32 cellular contexts compared by ENCODE assay signal in the genomic region with DNA sequence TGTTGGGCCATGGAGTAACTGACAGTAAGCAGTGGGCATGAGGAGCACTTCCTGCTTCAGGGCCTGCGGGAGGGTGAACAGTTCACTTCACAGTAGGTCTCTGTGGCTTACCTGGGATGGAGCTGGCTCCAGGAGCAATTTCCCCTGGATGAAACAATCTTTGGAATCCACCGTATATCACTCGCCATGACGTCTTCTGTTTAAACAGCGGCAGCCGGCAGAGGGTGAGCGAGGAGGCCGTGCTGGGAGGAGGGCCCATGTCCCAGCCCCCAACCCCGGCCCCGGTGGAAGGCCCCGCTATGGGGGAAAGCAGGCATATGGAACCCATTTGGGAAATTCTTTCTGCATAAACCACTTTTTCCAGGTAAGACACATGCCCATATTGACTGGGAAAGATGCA. TPM values are rescaled to one million over a fixed set of nuclear protein-coding genes. Genes with fewer than 3 reads are reported as not detected.
"Had no signal": no experiment of that assay in that cellular context is flagged by ENCODE, and none has a peak within 500 bp of the region (broad histone marks: within the 10 kb centered on the region; RNA-seq: fewer than 3 reads in every experiment).

No MANE protein-coding gene starts in this region.

- H3K27me3 ChIP-seq: breast epithelium, cardiac muscle cell, colonic mucosa had no signal

- DNase-seq: activated B cell treated with CpG ODN at 0.5 μM for 24 hours; activated CD4-positive, alpha-beta T cell treated with anti-CD3 and anti-CD28 coated beads for 48 hours; activated CD4-positive, alpha-beta T cell treated with anti-CD3 and anti-CD28 coated beads, Interleukin-2, amount 50 U/mL, for 1 hour; activated CD4-positive, alpha-beta T cell treated with anti-CD3 and anti-CD28 coated beads, Interleukin-2, amount 50 U/mL, for 48 hours; activated CD8-positive, alpha-beta memory T cell treated with anti-CD3 and anti-CD28 coated beads for 24 hours; activated CD8-positive, alpha-beta T cell treated with anti-CD3 and anti-CD28 coated beads for 36 hours; activated effector memory CD4-positive, alpha-beta T cell treated with anti-CD3 and anti-CD28 coated beads, Interleukin-2, amount 50 U/mL, for 16 hours; activated naive CD4-positive, alpha-beta T cell treated with anti-CD3 and anti-CD28 coated beads for 36 hours; activated naive CD8-positive, alpha-beta T cell treated with anti-CD3 and anti-CD28 coated beads for 36 hours; activated naive CD8-positive, alpha-beta T cell treated with anti-CD3 and anti-CD28 coated beads, Interleukin-2, amount 50 U/mL, for 24 hours; activated T-cell treated with anti-CD3 and anti-CD28 coated beads, Interleukin-2, amount 50 U/mL, for 4 hours; adrenal gland; amygdala; aorta; central memory CD4-positive, alpha-beta T cell; cerebellar nuclear complex; colonic mucosa; effector CD8-positive, alpha-beta T cell; esophagus squamous epithelium; foreskin melanocyte; T-helper 1 cell; T-helper 17 cell; T1000; WERI-Rb-1 had no signal

- H3K36me3 ChIP-seq: adrenal gland, breast epithelium, cardiac muscle cell, colonic mucosa, esophagus squamous epithelium, gastroesophageal sphincter, WERI-Rb-1 had no signal

- ATAC-seq: activated CD4-positive, CD25-positive, alpha-beta regulatory T cell treated with anti-CD3 and anti-CD28 coated beads, Interleukin-2, amount 50 U/mL, for 24 hours; activated CD8-positive, alpha-beta T cell treated with anti-CD3 and anti-CD28 coated beads for 36 hours; activated naive CD8-positive, alpha-beta T cell treated with anti-CD3 and anti-CD28 coated beads, Interleukin-2, amount 50 U/mL, for 24 hours; activated T-cell treated with anti-CD3 and anti-CD28 coated beads, Interleukin-2, amount 50 U/mL, for 4 hours; gastroesophageal sphincter; T-helper 17 cell had no signal

- H3K9me3 ChIP-seq: adrenal gland, breast epithelium, colonic mucosa, esophagus squamous epithelium, gastroesophageal sphincter had no signal

- H3K27ac ChIP-seq: adrenal gland, breast epithelium, cardiac muscle cell, colonic mucosa, epithelial cell of prostate, esophagus squamous epithelium, gastroesophageal sphincter, WERI-Rb-1 had no signal

- H3K4me1 ChIP-seq: adrenal gland, breast epithelium, colonic mucosa, gastroesophageal sphincter had no signal

- H3K4me3 ChIP-seq: adrenal gland, breast epithelium, cardiac muscle cell, colonic mucosa, esophagus squamous epithelium, gastroesophageal sphincter had no signal

RNA-seq across cellular contexts. Expression of gene SMIM38, which starts 40.1 kb away (rescaled TPM):
- total RNA-seq: dermis microvascular lymphatic vessel endothelial cell, endothelial cell of umbilical vein, glomerular endothelial cell had no signal
